ENCODE assay signal across 8 cellular contexts in genomic region chr7:48337012-48337621, GRCh38.
A peak's percentile ranks its signal among the peaks of the same experiment; 100 is the strongest.
DNase-seq lines count a peak whose midpoint lies in the region; TF ChIP-seq lines count a peak whose summit lies in the region.

No MANE protein-coding gene starts in this region.

- TF ChIP-seq EP300 in SK-N-SH (IDR thresholded peaks at IDR 0.05; ENCODE audit: borderline replicate concordance in 1 of 2, low read depth in 1 of 2, low read length in 1 of 2), result no peak

- H3K27me3 ChIP-seq in BJ (ENCODE audit: control insufficient read depth, insufficient read depth, low read length) (no peaks in the 10 kb centered on the region; the same call in 1 of the 2 replicates), H9 (ENCODE audit: insufficient read depth, low read length) (no peaks in the 10 kb centered on the region), SK-N-SH (ENCODE audit: insufficient read depth) (no peaks in the 10 kb centered on the region)

- no peak overlapping the region for H3K23ac ChIP-seq in H9 (ENCODE audit: insufficient read length, low read depth, low read length)

- no peak overlapping the region for H2BK120ac ChIP-seq in H9 (ENCODE audit: low read depth, low read length, poor library complexity, severe bottlenecking)

- no peak overlapping the region for H3K4ac ChIP-seq in H9 (ENCODE audit: low read depth, low read length)

- no peak overlapping the region for H3T11ph ChIP-seq in H9 (ENCODE audit: low read length)

- peaks cover 4% of the 10 kb centered on the region; the same call in 1 of the 2 replicates for H3K4me1 ChIP-seq in H9 (ENCODE audit: insufficient read depth, low read length)
- H3K4me1 ChIP-seq in SK-N-SH (ENCODE audit: control insufficient read depth in 1 of 2, insufficient read depth in 2 of 2, low read depth in 1 of 2, low read length in 1 of 2), result no peaks in the 10 kb centered on the region

- H2AFZ ChIP-seq in H9 (ENCODE audit: low read length) (peak overlapping the region; percentile 65), SK-N-SH (ENCODE audit: low read depth) (no peak overlapping the region)

- DNase-seq in BJ (ENCODE audit: low read depth) (no peak), H9 (peak; percentile 54), SK-N-SH (peak; percentile 14), inferior parietal cortex (ENCODE audit: extremely low spot score) (peak; percentile 55), NCI-H226 (no peak), NCI-H128 (lab: John Stamatoyannopoulos, UW; ENCODE audit: unreplicated experiment) (no peak)
- no peak for DNase-seq in activated CD4-positive, alpha-beta memory T cell treated with anti-CD3 and anti-CD28 coated beads, Interleukin-2, amount 10 ng/mL, durations not matched to agents 7 days and 5 days
- no peak for DNase-seq in activated CD4-positive, CD25-positive, alpha-beta regulatory T cell treated with anti-CD3 and anti-CD28 coated beads, Interleukin-2, amount 50 U/mL, for 72 hours

- H3K23me2 ChIP-seq in H9 (ENCODE audit: insufficient read length, low read depth, low read length, poor library complexity, severe bottlenecking), result no peaks in the 10 kb centered on the region

- H3K4me1 Mint-ChIP-seq in H9, result peaks cover 12 to 19% of the 10 kb centered on the region in 2 experiments
- no peaks in the 10 kb centered on the region for H3K4me1 Mint-ChIP-seq in activated CD4-positive, alpha-beta memory T cell treated with anti-CD3 and anti-CD28 coated beads, Interleukin-2, amount 10 ng/mL, durations not matched to agents 7 days and 5 days

- H4K20me1 ChIP-seq in H9 (ENCODE audit: control insufficient read depth, insufficient read depth, insufficient read length) (no peaks in the 10 kb centered on the region), SK-N-SH (ENCODE audit: insufficient read depth) (no peaks in the 10 kb centered on the region)

- POLR2A ChIA-PET in BJ (lab: Charles Lee) (no interaction called here), SK-N-SH (lab: Yijun Ruan, JAX) (no interaction called here)
- POLR2A ChIA-PET in activated CD4-positive, alpha-beta memory T cell treated with anti-CD3 and anti-CD28 coated beads, Interleukin-2, amount 10 ng/mL, durations not matched to agents 7 days and 5 days (lab: Charles Lee), result no interaction called here

- TF ChIP-seq CTCF in BJ (IDR thresholded peaks at IDR 0.05; ENCODE audit: insufficient read depth, low read depth, low read length) (peak; percentile 51), H9 (conservative IDR thresholded peaks at IDR 0.05) (peak; percentile 80), SK-N-SH (IDR thresholded peaks at IDR 0.05) (peak; percentile 61)

- H3K18ac ChIP-seq in H9 (ENCODE audit: insufficient read length, low read depth, low read length), result no peak overlapping the region

- H2AK5ac ChIP-seq in H9 (ENCODE audit: insufficient read length, low read length), result no peak overlapping the region

- H3K9ac ChIP-seq in H9 (ENCODE audit: extremely low read depth, insufficient read length, low read length) (no peak overlapping the region), SK-N-SH (no peak overlapping the region)

- no CpG with 5 or more reads among the region's 5 CpGs for WGBS in H9 (ENCODE audit: extremely low coverage, insufficient read length, low lambda C conversion rate)
- WGBS in SK-N-SH (ENCODE audit: low lambda C conversion rate), result 1% methylated on average over 5 of the region's 5 CpGs

- H3K36me3 ChIP-seq in BJ (ENCODE audit: control insufficient read depth, insufficient read depth, low read length) (no peaks in the 10 kb centered on the region), SK-N-SH (replicated peaks in 1 of 2; ENCODE audit: control insufficient read depth in 1 of 2, insufficient read depth in 2 of 2, low read length in 1 of 2) (no peaks in the 10 kb centered on the region)

- no peaks in the 10 kb centered on the region for H3F3A ChIP-seq in SK-N-SH (replicated peaks; ENCODE audit: insufficient read depth)

- H2BK12ac ChIP-seq in H9 (ENCODE audit: insufficient read length, low read depth, low read length), result no peak overlapping the region

- H3K79me2 ChIP-seq in H9 (ENCODE audit: insufficient read depth, low read length), result no peaks in the 10 kb centered on the region
- no peaks in the 10 kb centered on the region for H3K79me2 ChIP-seq in SK-N-SH (ENCODE audit: insufficient read depth)

- H3K27ac ChIP-seq in H9 (ENCODE audit: insufficient read length, low read depth, low read length) (no peak overlapping the region), SK-N-SH (ENCODE audit: low read depth in 2 of 2, low read length in 1 of 2) (no peak overlapping the region)

- H3K9me3 ChIP-seq in H9 (ENCODE audit: control insufficient read depth, low read depth, low read length) (no peaks in the 10 kb centered on the region), SK-N-SH (no peaks in the 10 kb centered on the region)

- CTCF ChIA-PET in BJ (lab: Yijun Ruan, JAX), result no interaction called here
- CTCF ChIA-PET in SK-N-SH (lab: Yijun Ruan, JAX), result interaction anchor here (0.9 to 3.0 kb wide), 5 partner anchors 11 to 37 kb away, joined by 3 to 19 read pairs (median 5); no protein-coding TSS in a partner anchor
- CTCF ChIA-PET in activated CD4-positive, alpha-beta memory T cell treated with anti-CD3 and anti-CD28 coated beads, Interleukin-2, amount 10 ng/mL, durations not matched to agents 7 days and 5 days (lab: Charles Lee), result no interaction called here

- no peak; the same call in 1 of the 2 replicates for TF ChIP-seq RAD21 in SK-N-SH (IDR thresholded peaks at IDR 0.05; ENCODE audit: low read length)

- H3K27ac Mint-ChIP-seq in H9, result no peak overlapping the region; a peak in 1 of 7 replicates
- H3K27ac Mint-ChIP-seq in activated CD4-positive, alpha-beta memory T cell treated with anti-CD3 and anti-CD28 coated beads, Interleukin-2, amount 10 ng/mL, durations not matched to agents 7 days and 5 days, result no peak overlapping the region

- no peak overlapping the region for H3K56ac ChIP-seq in H9 (ENCODE audit: insufficient read length, low read depth, low read length)

- H4K8ac ChIP-seq in H9 (replicated peaks; ENCODE audit: insufficient read length, low read depth, low read length), result no peak overlapping the region

- H4K5ac ChIP-seq in H9 (ENCODE audit: insufficient read length, low read depth, low read length), result no peak overlapping the region

- H2BK20ac ChIP-seq in H9 (ENCODE audit: low read depth, low read length, poor library complexity, severe bottlenecking), result no peak overlapping the region

- no peaks in the 10 kb centered on the region for H3K36me3 Mint-ChIP-seq in H9 (ENCODE audit: insufficient read depth in 1 of 3, low read depth in 3 of 3)
- H3K36me3 Mint-ChIP-seq in activated CD4-positive, alpha-beta memory T cell treated with anti-CD3 and anti-CD28 coated beads, Interleukin-2, amount 10 ng/mL, durations not matched to agents 7 days and 5 days (ENCODE audit: low read depth), result no peaks in the 10 kb centered on the region

- H3K4me3 ChIP-seq in BJ (ENCODE audit: low read depth, low read length) (no peak overlapping the region), SK-N-SH (ENCODE audit: low read depth in 2 of 2, low read length in 1 of 2) (no peak overlapping the region)

- no peak overlapping the region for H2BK5ac ChIP-seq in H9 (ENCODE audit: insufficient read length, low read length)

- no peak overlapping the region for H3K4me3 Mint-ChIP-seq in H9
- H3K4me3 Mint-ChIP-seq in activated CD4-positive, alpha-beta memory T cell treated with anti-CD3 and anti-CD28 coated beads, Interleukin-2, amount 10 ng/mL, durations not matched to agents 7 days and 5 days, result no peak overlapping the region

- no peaks in the 10 kb centered on the region for H3K9me2 ChIP-seq in SK-N-SH

- no peaks in the 10 kb centered on the region for H3K9me3 Mint-ChIP-seq in H9
- no peaks in the 10 kb centered on the region for H3K9me3 Mint-ChIP-seq in activated CD4-positive, alpha-beta memory T cell treated with anti-CD3 and anti-CD28 coated beads, Interleukin-2, amount 10 ng/mL, durations not matched to agents 7 days and 5 days

- H3K27me3 Mint-ChIP-seq in H9 (ENCODE audit: low read depth), result no peaks in the 10 kb centered on the region
- H3K27me3 Mint-ChIP-seq in activated CD4-positive, alpha-beta memory T cell treated with anti-CD3 and anti-CD28 coated beads, Interleukin-2, amount 10 ng/mL, durations not matched to agents 7 days and 5 days, result peaks cover 7% of the 10 kb centered on the region

- H2BK15ac ChIP-seq in H9 (ENCODE audit: low read depth, low read length), result no peak overlapping the region

- no peaks in the 10 kb centered on the region for H3K79me1 ChIP-seq in H9 (ENCODE audit: insufficient read depth, low read depth, low read length, poor library complexity, severe bottlenecking)

- no peak overlapping the region for H4K91ac ChIP-seq in H9 (ENCODE audit: insufficient read length, low read depth, low read length)

- H3K14ac ChIP-seq in H9 (ENCODE audit: insufficient read depth, low read length), result no peak overlapping the region

- H3K4me2 ChIP-seq in H9 (ENCODE audit: insufficient read depth, insufficient read length, low read length) (no peak overlapping the region), SK-N-SH (no peak overlapping the region)

TF ChIP-seq in SK-N-SH, 30 proteins besides CTCF, POLR2A, EP300 and RAD21:
- TF ChIP-seq IRF3 (IDR thresholded peaks at IDR 0.05; ENCODE audit: low read depth, low read length), result no peak
- TF ChIP-seq SMC3 (IDR thresholded peaks at IDR 0.05; ENCODE audit: low read depth, low read length), result peak; percentile 22; the same call in 1 of the 2 replicates

Comparison
In these comparisons a context has a peak if more than half of its experiments do, and no peak if none do; other contexts are left out.
1. DNase-seq: peak in H9 (single experiment), SK-N-SH (single experiment) and inferior parietal cortex (single experiment); none in BJ (single experiment), NCI-H226 (single experiment), NCI-H128 (single experiment), activated CD4-positive, alpha-beta memory T cell treated with anti-CD3 and anti-CD28 coated beads, Interleukin-2, amount 10 ng/mL, durations not matched to agents 7 days and 5 days (single experiment) and activated CD4-positive, CD25-positive, alpha-beta regulatory T cell treated with anti-CD3 and anti-CD28 coated beads, Interleukin-2, amount 50 U/mL, for 72 hours (single experiment).
2. Peak in every context shown above with its lines, with median percentiles within 50 percentile points of each other: CTCF ChIP-seq.